In the genomic region with DNA sequence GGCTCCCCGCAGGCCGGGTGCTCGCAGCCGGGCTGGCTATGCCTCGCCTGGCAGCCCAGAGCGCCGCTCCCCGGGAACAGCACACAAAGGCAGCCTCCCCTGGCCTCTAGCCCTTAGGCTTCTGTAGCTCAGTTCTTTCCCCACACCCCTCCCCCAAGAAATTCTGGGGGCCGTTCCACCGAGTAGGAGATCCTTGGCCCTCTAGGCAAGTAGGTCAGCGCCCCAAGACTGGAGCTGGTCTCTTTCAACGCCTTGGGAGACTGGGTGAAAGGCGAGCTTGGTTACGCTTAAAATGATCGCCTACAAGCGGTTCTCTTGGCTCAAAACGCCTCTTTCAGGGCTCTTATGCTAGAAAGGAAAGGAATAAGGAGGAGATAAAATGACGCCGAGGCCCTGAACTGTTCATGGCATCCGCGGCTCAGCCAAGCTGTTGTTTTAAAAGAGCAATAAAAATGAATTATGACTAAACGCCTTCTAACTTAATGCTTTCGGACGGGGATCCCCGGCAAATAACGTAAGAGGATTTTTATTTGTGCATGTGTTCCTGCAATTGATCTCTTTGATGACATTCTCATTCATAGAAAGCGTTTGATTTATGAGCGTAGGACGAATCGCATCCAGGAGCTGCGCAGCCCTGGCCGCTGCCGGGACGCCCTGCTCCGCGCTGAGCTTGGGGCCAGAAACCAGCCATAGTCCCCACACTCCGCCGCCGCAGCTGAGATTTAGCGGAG, we compare ENCODE assay signal across 9 cellular contexts. TPM values are rescaled to one million over a fixed set of nuclear protein-coding genes. Genes with fewer than 3 reads are reported as not detected.
DNase-seq lines count a peak whose midpoint lies in the region; ATAC-seq, FAIRE-seq and TF ChIP-seq lines count a peak whose summit lies in the region.
"Had no signal": no experiment of that assay in that cellular context is flagged by ENCODE, and none has a peak within 500 bp of the region (broad histone marks: within the 10 kb centered on the region; RNA-seq: fewer than 3 reads in every experiment).

No MANE protein-coding gene starts in this region.

- peak overlapping the region; percentile 90 for H3K9ac ChIP-seq in endothelial cell of umbilical vein (replicated peaks; ENCODE audit: extremely low read depth, insufficient read depth, low read length)

- no peak for DNase-seq in A549 (ENCODE audit: low read depth in 1 of 2, low spot score in 1 of 2)
- peak; percentile 60 for DNase-seq in LHCN-M2 (ENCODE audit: low read depth)
- peak; percentile 90 for DNase-seq in endothelial cell of umbilical vein (ENCODE audit: low read depth, low spot score)
- no peak for DNase-seq in cerebellar nuclear complex (lab: John Stamatoyannopoulos, UW)
- no peak for DNase-seq in HK-2 (ENCODE audit: unreplicated experiment)
- no peak for DNase-seq in caudate nucleus (lab: John Stamatoyannopoulos, UW)
- DNase-seq: NCI-H146 had no signal

- POLR2A ChIA-PET in A549 (lab: Yijun Ruan, JAX) (interaction anchor here (0.5 to 3.4 kb wide), 4 partner anchors 10 to 235 kb away, joined by 3 to 20 read pairs (median 4); no protein-coding TSS in a partner anchor), endothelial cell of umbilical vein (lab: Charles Lee) (interaction anchor here (1.1 to 1.9 kb wide), 6 partner anchors 18 to 245 kb away, joined by 3 to 4 read pairs (median 4); a partner anchor contains a TSS)

- H3K4me3 ChIP-seq in A549 (no peak overlapping the region), endothelial cell of umbilical vein (replicated peaks in 1 of 3; ENCODE audit: insufficient read depth in 1 of 3, low read depth in 1 of 3, low read length in 3 of 3) (peak overlapping the region; percentile 80 to 92 (median 86))

- CTCF ChIA-PET in A549 (lab: Yijun Ruan, JAX) (interaction anchor here (0.6 to 3.8 kb wide), 9 partner anchors 7 to 1206 kb away, joined by 3 to 20 read pairs (median 3); no protein-coding TSS in a partner anchor), endothelial cell of umbilical vein (lab: Charles Lee) (interaction anchor here (0.5 to 9.6 kb wide), 17 partner anchors 9 to 1206 kb away, joined by 3 to 124 read pairs (median 4); a partner anchor contains a TSS)

- H3K27me3 ChIP-seq in endothelial cell of umbilical vein (ENCODE audit: control insufficient read depth in 2 of 2, insufficient read depth in 2 of 2, low read length in 2 of 2) = no peaks in the 10 kb centered on the region

- H4K20me1 ChIP-seq in endothelial cell of umbilical vein (replicated peaks; ENCODE audit: control insufficient read depth, extremely low read depth, insufficient read depth, low read length) = no peaks in the 10 kb centered on the region

- H3K4me1 Mint-ChIP-seq in nephron = peaks cover 76% of the 10 kb centered on the region

- H2AFZ ChIP-seq in endothelial cell of umbilical vein (ENCODE audit: low read depth, low read length) = no peak overlapping the region

- TF ChIP-seq RAD21 in A549 (conservative IDR thresholded peaks at IDR 0.05 in 1 of 2, IDR thresholded peaks at IDR 0.05 in 1 of 2) = no peak

- dilution Hi-C loops in endothelial cell of umbilical vein (cut with MboI; ENCODE audit: extremely low pct_ligation_motif_present, low sequenced_read_pairs) = no loop called here

- no peak for FAIRE-seq in A549 (lab: Jason Lieb, UNC)
- FAIRE-seq in endothelial cell of umbilical vein (lab: Jason Lieb, UNC) = peak; percentile 59

- TF ChIP-seq POLR2A in A549 (IDR thresholded peaks at IDR 0.05; ENCODE audit: low read length) (no peak), endothelial cell of umbilical vein (IDR thresholded peaks at IDR 0.05; ENCODE audit: low read depth, low read length) (peak; percentile 12)

- H3K36me3 ChIP-seq in endothelial cell of umbilical vein (ENCODE audit: control insufficient read depth in 2 of 2, extremely low read depth in 1 of 2, insufficient read depth in 2 of 2, low read length in 2 of 2) = peaks cover 0 to 3% of the 10 kb centered on the region in 2 experiments

- WGBS in A549 (ENCODE audit: missing lambda C conversion rate) = 91% methylated on average over 40 of the region's 40 CpGs

- ATAC-seq in A549 (no peak), HG03354 (IDR thresholded peaks at IDR 0.05; ENCODE audit: poor library complexity, severe bottlenecking, unreplicated experiment) (no peak)

- TF ChIP-seq CTCF in A549 (IDR thresholded peaks at IDR 0.05) = no peak
- TF ChIP-seq CTCF in endothelial cell of umbilical vein (IDR thresholded peaks at IDR 0.05; ENCODE audit: extremely low read depth in 1 of 2, insufficient read depth in 1 of 2, low read depth in 1 of 2, low read length in 2 of 2) = peak in 1 of 2 donors; percentile 5
- TF ChIP-seq CTCF in nephron (IDR thresholded peaks at IDR 0.05; ENCODE audit: unreplicated experiment in 3 of 3) = no peak

- peaks cover 30% of the 10 kb centered on the region for H3K36me3 Mint-ChIP-seq in nephron (ENCODE audit: low read depth)

- no peaks in the 10 kb centered on the region for H3K9me3 Mint-ChIP-seq in nephron

- no peaks in the 10 kb centered on the region for H3K9me1 ChIP-seq in endothelial cell of umbilical vein (replicated peaks; ENCODE audit: control insufficient read depth, extremely low read depth, insufficient read depth, low read length)

- no TSS peak for BruUV-seq in endothelial cell of umbilical vein (replicated peaks; lab: Mats Ljungman, UMichigan)

- H3K27me3 Mint-ChIP-seq in nephron (ENCODE audit: low read depth) = peaks cover 45% of the 10 kb centered on the region

- H3K27ac Mint-ChIP-seq in nephron = peak overlapping the region; percentile 99 to 100 (median 99)

- H3K9me3 ChIP-seq in A549 (no peaks in the 10 kb centered on the region), endothelial cell of umbilical vein (replicated peaks; ENCODE audit: control insufficient read depth, insufficient read depth, low read length) (no peaks in the 10 kb centered on the region)

- intact Hi-C loops in endothelial cell of umbilical vein (cut with micrococcal nuclease) = no loop called here

- TF ChIP-seq EP300 in A549 (IDR thresholded peaks at IDR 0.05) = no peak

- peaks cover 18% of the 10 kb centered on the region for H3K4me1 ChIP-seq in A549
- peaks cover 59% of the 10 kb centered on the region for H3K4me1 ChIP-seq in endothelial cell of umbilical vein (ENCODE audit: control insufficient read depth, extremely low read depth, insufficient read depth, low read length)

- H3K79me2 ChIP-seq in endothelial cell of umbilical vein (ENCODE audit: control insufficient read depth, insufficient read depth, low read length) = peaks cover 83% of the 10 kb centered on the region

- peak overlapping the region; percentile 82; the same call in 2 of the 3 replicates for H3K4me2 ChIP-seq in A549
- H3K4me2 ChIP-seq in endothelial cell of umbilical vein (ENCODE audit: insufficient read depth, low read length) = peak overlapping the region; percentile 74

- H3K27ac ChIP-seq in A549 (no peak overlapping the region), endothelial cell of umbilical vein (ENCODE audit: insufficient read depth, low read depth, low read length) (peak overlapping the region; percentile 93), caudate nucleus (ENCODE audit: low read depth, low read length) (no peak overlapping the region)

- peak overlapping the region; percentile 94 to 97 (median 96) for H3K4me3 Mint-ChIP-seq in nephron

RNA-seq across cellular contexts. Expression of a gene that starts 2.9 kb away (rescaled TPM):
- 4.8 and 5.0 TPM in 2 replicates for polyA plus RNA-seq in A549 (2011; rRNA removed)
- 3.3 and 3.5 TPM in 2 replicates for polyA plus RNA-seq in A549 (2012; cell fraction: cytosol; rRNA removed)
- 2.0 and 2.5 TPM in 2 replicates for polyA plus RNA-seq in A549 (2012; cell fraction: nucleus; rRNA removed)
- polyA plus RNA-seq in A549 (2017; fragmentation: RNase III; extraction: RNeasy Plus Mini Kit Qiagen cat#74134 plus additional on column Dnase treatment) = 2.6 to 3.0 TPM (median 2.8 TPM) in 3 replicates
- polyA minus RNA-seq in A549 (2011; rRNA and poly(A)+ RNA removed) = 2.5 and 3.2 TPM in 2 replicates
- total RNA-seq in LHCN-M2 (2014; rRNA removed) = 3.7 and 5.9 TPM in 2 replicates
- polyA plus RNA-seq in LHCN-M2 (2012) = 3.0 TPM
- total RNA-seq in endothelial cell of umbilical vein = 1.5 and 2.4 TPM in 2 replicates
- 1.2 and 1.5 TPM in 2 replicates for polyA plus RNA-seq in endothelial cell of umbilical vein
- polyA plus RNA-seq in endothelial cell of umbilical vein (2011; cell fraction: cytosol; rRNA removed) = 0.99 and 1.2 TPM in 2 replicates
- polyA plus RNA-seq in endothelial cell of umbilical vein (2011; cell fraction: nucleus; rRNA removed) = 1.5 and 1.6 TPM in 2 replicates
- 1.4 and 2.3 TPM in 2 replicates for polyA plus RNA-seq in endothelial cell of umbilical vein (2012)
- polyA minus RNA-seq in endothelial cell of umbilical vein = 0.89 and 1.3 TPM in 2 replicates
- not detected for polyA minus RNA-seq in endothelial cell of umbilical vein (2011; cell fraction: cytosol; rRNA and poly(A)+ RNA removed)
- 1.1 and 1.3 TPM in 2 replicates for polyA minus RNA-seq in endothelial cell of umbilical vein (2011; cell fraction: nucleus; rRNA and poly(A)+ RNA removed)

RNA-seq across cellular contexts. Expression of a gene that starts 3.8 kb away (rescaled TPM):
- 2.1 and 2.4 TPM in 2 replicates for polyA plus RNA-seq in A549 (2011; rRNA removed)
- 1.1 and 1.2 TPM in 2 replicates for polyA plus RNA-seq in A549 (2012; cell fraction: cytosol; rRNA removed)
- 4.0 and 5.5 TPM in 2 replicates for polyA plus RNA-seq in A549 (2012; cell fraction: nucleus; rRNA removed)
- 1.3 to 1.5 TPM (median 1.4 TPM) in 3 replicates for polyA plus RNA-seq in A549 (2017; fragmentation: RNase III; extraction: RNeasy Plus Mini Kit Qiagen cat#74134 plus additional on column Dnase treatment)
- 0.83 TPM in 2 replicates for polyA minus RNA-seq in A549 (2011; rRNA and poly(A)+ RNA removed)
- 0.46 and 0.51 TPM in 2 replicates for total RNA-seq in LHCN-M2 (2014; rRNA removed)
- polyA plus RNA-seq in LHCN-M2 (2012) = 0.23 TPM
- total RNA-seq in endothelial cell of umbilical vein = 2.2 and 2.3 TPM in 2 replicates
- polyA plus RNA-seq in endothelial cell of umbilical vein = 1.6 and 1.9 TPM in 2 replicates
- polyA plus RNA-seq in endothelial cell of umbilical vein (2011; cell fraction: cytosol; rRNA removed) = 1.2 and 1.4 TPM in 2 replicates
- polyA plus RNA-seq in endothelial cell of umbilical vein (2011; cell fraction: nucleus; rRNA removed) = 4.1 and 4.8 TPM in 2 replicates
- 1.1 and 2.0 TPM in 2 replicates for polyA plus RNA-seq in endothelial cell of umbilical vein (2012)
- 0.68 and 0.98 TPM in 2 replicates for polyA minus RNA-seq in endothelial cell of umbilical vein
- polyA minus RNA-seq in endothelial cell of umbilical vein (2011; cell fraction: cytosol; rRNA and poly(A)+ RNA removed) = not detected
- polyA minus RNA-seq in endothelial cell of umbilical vein (2011; cell fraction: nucleus; rRNA and poly(A)+ RNA removed) = 2.5 and 3.0 TPM in 2 replicates

RNA-seq across cellular contexts. Expression of a gene that starts 31.9 kb away (rescaled TPM):
- polyA plus RNA-seq in A549 (2011; rRNA removed) (2.6 and 2.8 TPM in 2 replicates), A549 (2017; fragmentation: RNase III; extraction: RNeasy Plus Mini Kit Qiagen cat#74134 plus additional on column Dnase treatment) (2.1 to 3.0 TPM (median 2.3 TPM) in 3 replicates), endothelial cell of umbilical vein (4.9 and 5.8 TPM in 2 replicates)
- polyA plus RNA-seq in A549 (2012; cell fraction: cytosol; rRNA removed) = 3.3 TPM in 2 replicates
- 1.7 and 3.5 TPM in 2 replicates for polyA plus RNA-seq in A549 (2012; cell fraction: nucleus; rRNA removed)
- 1.7 and 1.8 TPM in 2 replicates for polyA minus RNA-seq in A549 (2011; rRNA and poly(A)+ RNA removed)
- total RNA-seq in LHCN-M2 (2014; rRNA removed) (7.5 and 8.9 TPM in 2 replicates), endothelial cell of umbilical vein (7.5 and 8.1 TPM in 2 replicates)
- 12.2 TPM for polyA plus RNA-seq in LHCN-M2 (2012)
- polyA plus RNA-seq in endothelial cell of umbilical vein (2011; cell fraction: cytosol; rRNA removed) = 5.1 and 5.7 TPM in 2 replicates
- 16.7 and 22.7 TPM in 2 replicates for polyA plus RNA-seq in endothelial cell of umbilical vein (2011; cell fraction: nucleus; rRNA removed)
- 10.9 and 15.8 TPM in 2 replicates for polyA plus RNA-seq in endothelial cell of umbilical vein (2012)
- 2.7 TPM in 2 replicates for polyA minus RNA-seq in endothelial cell of umbilical vein
- not detected for polyA minus RNA-seq in endothelial cell of umbilical vein (2011; cell fraction: cytosol; rRNA and poly(A)+ RNA removed)
- 6.6 and 7.0 TPM in 2 replicates for polyA minus RNA-seq in endothelial cell of umbilical vein (2011; cell fraction: nucleus; rRNA and poly(A)+ RNA removed)

RNA-seq across cellular contexts. Expression of a gene that starts 44.8 kb away (rescaled TPM):
- 6.3 and 6.5 TPM in 2 replicates for polyA plus RNA-seq in A549 (2011; rRNA removed)
- 4.4 and 5.0 TPM in 2 replicates for polyA plus RNA-seq in A549 (2012; cell fraction: cytosol; rRNA removed)
- 4.4 and 4.9 TPM in 2 replicates for polyA plus RNA-seq in A549 (2012; cell fraction: nucleus; rRNA removed)
- 2.9 to 4.9 TPM (median 4.0 TPM) in 3 replicates for polyA plus RNA-seq in A549 (2017; fragmentation: RNase III; extraction: RNeasy Plus Mini Kit Qiagen cat#74134 plus additional on column Dnase treatment)
- 2.5 and 3.1 TPM in 2 replicates for polyA minus RNA-seq in A549 (2011; rRNA and poly(A)+ RNA removed)
- total RNA-seq in LHCN-M2 (2014; rRNA removed) = 8.6 and 9.4 TPM in 2 replicates
- polyA plus RNA-seq in LHCN-M2 (2012) = 3.2 TPM
- total RNA-seq in endothelial cell of umbilical vein = 18.8 and 21.4 TPM in 2 replicates
- 18.6 and 22.1 TPM in 2 replicates for polyA plus RNA-seq in endothelial cell of umbilical vein
- 15.7 and 18.5 TPM in 2 replicates for polyA plus RNA-seq in endothelial cell of umbilical vein (2011; cell fraction: cytosol; rRNA removed)
- polyA plus RNA-seq in endothelial cell of umbilical vein (2011; cell fraction: nucleus; rRNA removed) = 29.1 and 32.2 TPM in 2 replicates
- polyA plus RNA-seq in endothelial cell of umbilical vein (2012) = 19.5 and 28.4 TPM in 2 replicates
- polyA minus RNA-seq in endothelial cell of umbilical vein = 12.0 and 16.8 TPM in 2 replicates
- 1.3 TPM for polyA minus RNA-seq in endothelial cell of umbilical vein (2011; cell fraction: cytosol; rRNA and poly(A)+ RNA removed)
- 10.0 and 11.6 TPM in 2 replicates for polyA minus RNA-seq in endothelial cell of umbilical vein (2011; cell fraction: nucleus; rRNA and poly(A)+ RNA removed)

RNA-seq across cellular contexts. Expression of a gene that starts 48.9 kb away (rescaled TPM):
- polyA plus RNA-seq in A549 (2011; rRNA removed) = 0.78 and 0.90 TPM in 2 replicates
- 1.9 and 2.0 TPM in 2 replicates for polyA plus RNA-seq in A549 (2012; cell fraction: cytosol; rRNA removed)
- 2.5 and 3.2 TPM in 2 replicates for polyA plus RNA-seq in A549 (2012; cell fraction: nucleus; rRNA removed)
- 1.6 to 2.2 TPM (median 2.1 TPM) in 3 replicates for polyA plus RNA-seq in A549 (2017; fragmentation: RNase III; extraction: RNeasy Plus Mini Kit Qiagen cat#74134 plus additional on column Dnase treatment)
- polyA minus RNA-seq in A549 (2011; rRNA and poly(A)+ RNA removed) = 0.58 and 2.0 TPM in 2 replicates
- 1.6 and 2.1 TPM in 2 replicates for total RNA-seq in LHCN-M2 (2014; rRNA removed)
- polyA plus RNA-seq in LHCN-M2 (2012) = 0.58 TPM
- 17.9 and 20.7 TPM in 2 replicates for total RNA-seq in endothelial cell of umbilical vein
- polyA plus RNA-seq in endothelial cell of umbilical vein = 7.8 and 10.0 TPM in 2 replicates
- polyA plus RNA-seq in endothelial cell of umbilical vein (2011; cell fraction: cytosol; rRNA removed) = 5.0 and 6.7 TPM in 2 replicates
- polyA plus RNA-seq in endothelial cell of umbilical vein (2011; cell fraction: nucleus; rRNA removed) = 15.6 and 19.9 TPM in 2 replicates
- polyA plus RNA-seq in endothelial cell of umbilical vein (2012) = 6.1 and 6.2 TPM in 2 replicates
- 6.1 and 6.7 TPM in 2 replicates for polyA minus RNA-seq in endothelial cell of umbilical vein
- polyA minus RNA-seq in endothelial cell of umbilical vein (2011; cell fraction: cytosol; rRNA and poly(A)+ RNA removed) = not detected
- polyA minus RNA-seq in endothelial cell of umbilical vein (2011; cell fraction: nucleus; rRNA and poly(A)+ RNA removed) = 8.4 and 18.0 TPM in 2 replicates

Comparison
In these comparisons a context has a peak if more than half of its experiments do, and no peak if none do; other contexts are left out.
1. DNase-seq: peak in LHCN-M2 (single experiment) and endothelial cell of umbilical vein (single experiment); none in A549 (0 of 2), cerebellar nuclear complex (0 of 2), HK-2 (single experiment) and caudate nucleus (0 of 61).